9 cellular contexts compared by ENCODE assay signal in the genomic region with DNA sequence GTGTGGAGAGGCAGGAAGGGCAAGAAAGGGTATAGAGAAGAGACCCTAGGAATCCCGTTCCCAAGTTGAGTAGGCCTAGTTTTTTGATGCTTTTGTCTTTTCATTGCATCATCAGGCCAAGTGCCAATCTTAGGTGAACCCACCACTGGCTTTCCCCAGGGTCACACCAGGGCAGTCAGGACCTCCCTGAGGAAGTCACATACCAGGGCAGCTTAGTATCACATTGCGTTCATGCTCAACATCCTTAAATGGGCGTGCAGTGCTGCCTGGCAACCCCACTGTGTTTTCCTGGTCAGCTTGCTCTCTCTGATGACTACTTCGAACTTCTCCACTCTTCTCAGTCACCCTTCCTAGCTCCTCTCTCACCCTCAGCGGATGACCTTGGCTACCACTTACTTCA. TPM values are rescaled to one million over a fixed set of nuclear protein-coding genes. Genes with fewer than 3 reads are reported as not detected.
DNase-seq lines count a peak whose midpoint lies in the region; ATAC-seq and TF ChIP-seq lines count a peak whose summit lies in the region.
"Had no signal": no experiment of that assay in that cellular context is flagged by ENCODE, and none has a peak within 500 bp of the region (broad histone marks: within the 10 kb centered on the region; RNA-seq: fewer than 3 reads in every experiment).

No MANE protein-coding gene starts in this region.

- no peak overlapping the region for H3K4ac ChIP-seq in mesenchymal stem cell (ENCODE audit: low read depth in 1 of 2, low read length in 2 of 2)

- CTCF ChIA-PET in BJ (lab: Yijun Ruan, JAX) = interaction anchor here (0.6 to 19.9 kb wide), 12 partner anchors 8 to 325 kb away, joined by 3 to 578 read pairs (median 7); a partner anchor contains a TSS

- no peak for TF ChIP-seq RAD21 in Ishikawa (IDR thresholded peaks at IDR 0.05; ENCODE audit: low read depth)

- H2BK15ac ChIP-seq in mesenchymal stem cell (ENCODE audit: low read depth, poor library complexity, severe bottlenecking) = no peak overlapping the region

- TF ChIP-seq EP300 in Ishikawa (IDR thresholded peaks at IDR 0.05; ENCODE audit: borderline replicate concordance) = peak; percentile 45; the same call in 1 of the 2 replicates

- H3K27me3 ChIP-seq in BJ (ENCODE audit: control insufficient read depth, insufficient read depth, low read length) = no peaks in the 10 kb centered on the region
- H3K27me3 ChIP-seq in mesenchymal stem cell (ENCODE audit: control insufficient read depth in 1 of 2, insufficient read depth in 1 of 2, low read length in 2 of 2) = no peaks in the 10 kb centered on the region

- H4K8ac ChIP-seq in mesenchymal stem cell (ENCODE audit: low read length) = no peak overlapping the region

- no peak for TF ChIP-seq CTCF in BJ (IDR thresholded peaks at IDR 0.05; ENCODE audit: insufficient read depth, low read depth, low read length)
- no peak for TF ChIP-seq CTCF in choroid plexus epithelial cell (conservative IDR thresholded peaks at IDR 0.05; ENCODE audit: low read depth, low read length)

- 41% methylated on average over 5 of the region's 5 CpGs for WGBS in mesenchymal stem cell

- POLR2A ChIA-PET in BJ (lab: Charles Lee) = no interaction called here

- no peak overlapping the region for H3K14ac ChIP-seq in mesenchymal stem cell (ENCODE audit: low read length in 2 of 2)

- H2AK5ac ChIP-seq in mesenchymal stem cell (ENCODE audit: low read length, severe bottlenecking) = no peak overlapping the region

- no peak overlapping the region for H3K23ac ChIP-seq in mesenchymal stem cell (ENCODE audit: low read length in 2 of 2)

- H3K9me3 ChIP-seq in mesenchymal stem cell (ENCODE audit: control insufficient read depth, low read length) = no peaks in the 10 kb centered on the region

- H3K4me3 ChIP-seq in BJ (ENCODE audit: low read depth, low read length) (no peak overlapping the region), choroid plexus epithelial cell (ENCODE audit: low read depth, low read length) (no peak overlapping the region), mesenchymal stem cell (ENCODE audit: insufficient read depth in 1 of 2, low read depth in 1 of 2, low read length in 2 of 2) (no peak overlapping the region)

- H2BK5ac ChIP-seq in mesenchymal stem cell (ENCODE audit: low read depth, low read length, poor library complexity, severe bottlenecking) = no peak overlapping the region

- H3K9ac ChIP-seq in mesenchymal stem cell (ENCODE audit: low read length) = peak overlapping the region; percentile 57

- H3K36me3 ChIP-seq in BJ (ENCODE audit: control insufficient read depth, insufficient read depth, low read length) = no peaks in the 10 kb centered on the region
- H3K36me3 ChIP-seq in mesenchymal stem cell (ENCODE audit: control insufficient read depth in 1 of 2, insufficient read depth in 2 of 2, low read depth in 1 of 2, low read length in 2 of 2) = peaks cover 0 to 2% of the 10 kb centered on the region in 2 experiments

- ATAC-seq in GM21390 (IDR thresholded peaks at IDR 0.05; ENCODE audit: unreplicated experiment) (no peak), GM19455 (IDR thresholded peaks at IDR 0.05; ENCODE audit: unreplicated experiment) (no peak)
- ATAC-seq: left colon had no signal

- H3K4me1 ChIP-seq in mesenchymal stem cell (ENCODE audit: control insufficient read depth, insufficient read depth, low read depth, low read length) = peaks cover 16% of the 10 kb centered on the region

- no peak overlapping the region for H4K91ac ChIP-seq in mesenchymal stem cell (ENCODE audit: low read length)

- H2BK12ac ChIP-seq in mesenchymal stem cell (ENCODE audit: low read length in 2 of 2) = no peak overlapping the region

- no peak overlapping the region for H2BK120ac ChIP-seq in mesenchymal stem cell (ENCODE audit: low read depth, low read length)

- H3K79me1 ChIP-seq in mesenchymal stem cell (replicated peaks; ENCODE audit: low read length, poor library complexity, severe bottlenecking) = no peaks in the 10 kb centered on the region

- no peak overlapping the region for H3K4me2 ChIP-seq in mesenchymal stem cell (ENCODE audit: low read length, poor library complexity, severe bottlenecking)

- no peak overlapping the region for H3K18ac ChIP-seq in mesenchymal stem cell (ENCODE audit: low read depth in 1 of 2, low read length in 2 of 2)

- DNase-seq in BJ (ENCODE audit: low read depth) = peak; percentile 80
- DNase-seq in choroid plexus epithelial cell (ENCODE audit: low read depth) = peak; percentile 89
- peak; percentile 89 for DNase-seq in mesenchymal stem cell
- no peak for DNase-seq in NCI-H345 treated with DMSO at 0.1 percent for 48 hours (lab: John Stamatoyannopoulos, UW; ENCODE audit: unreplicated experiment)
- no peak for DNase-seq in activated CD4-positive, alpha-beta T cell treated with anti-CD3 and anti-CD28 coated beads for 48 hours
- DNase-seq: left colon had no signal

- H3K27ac ChIP-seq in mesenchymal stem cell (ENCODE audit: low read length, poor library complexity, severe bottlenecking) = no peak overlapping the region

- no peak overlapping the region for H2AFZ ChIP-seq in mesenchymal stem cell (ENCODE audit: low read depth, low read length)

TF ChIP-seq in Ishikawa, 13 proteins besides CTCF, POLR2A, EP300 and RAD21:
- TF ChIP-seq, protein P1, sequence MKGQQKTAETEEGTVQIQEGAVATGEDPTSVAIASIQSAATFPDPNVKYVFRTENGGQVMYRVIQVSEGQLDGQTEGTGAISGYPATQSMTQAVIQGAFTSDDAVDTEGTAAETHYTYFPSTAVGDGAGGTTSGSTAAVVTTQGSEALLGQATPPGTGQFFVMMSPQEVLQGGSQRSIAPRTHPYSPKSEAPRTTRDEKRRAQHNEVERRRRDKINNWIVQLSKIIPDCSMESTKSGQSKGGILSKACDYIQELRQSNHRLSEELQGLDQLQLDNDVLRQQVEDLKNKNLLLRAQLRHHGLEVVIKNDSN (IDR thresholded peaks at IDR 0.05) = no peak
- TF ChIP-seq CREB1 (IDR thresholded peaks at IDR 0.05; ENCODE audit: low read depth) (no peak), CEBPB (IDR thresholded peaks at IDR 0.05) (0 out of 2 replicates have a peak, but pooled peaks have one; percentile 37), TEAD4 (IDR thresholded peaks at IDR 0.05) (peak; percentile 78)
- TF ChIP-seq, protein P2, sequence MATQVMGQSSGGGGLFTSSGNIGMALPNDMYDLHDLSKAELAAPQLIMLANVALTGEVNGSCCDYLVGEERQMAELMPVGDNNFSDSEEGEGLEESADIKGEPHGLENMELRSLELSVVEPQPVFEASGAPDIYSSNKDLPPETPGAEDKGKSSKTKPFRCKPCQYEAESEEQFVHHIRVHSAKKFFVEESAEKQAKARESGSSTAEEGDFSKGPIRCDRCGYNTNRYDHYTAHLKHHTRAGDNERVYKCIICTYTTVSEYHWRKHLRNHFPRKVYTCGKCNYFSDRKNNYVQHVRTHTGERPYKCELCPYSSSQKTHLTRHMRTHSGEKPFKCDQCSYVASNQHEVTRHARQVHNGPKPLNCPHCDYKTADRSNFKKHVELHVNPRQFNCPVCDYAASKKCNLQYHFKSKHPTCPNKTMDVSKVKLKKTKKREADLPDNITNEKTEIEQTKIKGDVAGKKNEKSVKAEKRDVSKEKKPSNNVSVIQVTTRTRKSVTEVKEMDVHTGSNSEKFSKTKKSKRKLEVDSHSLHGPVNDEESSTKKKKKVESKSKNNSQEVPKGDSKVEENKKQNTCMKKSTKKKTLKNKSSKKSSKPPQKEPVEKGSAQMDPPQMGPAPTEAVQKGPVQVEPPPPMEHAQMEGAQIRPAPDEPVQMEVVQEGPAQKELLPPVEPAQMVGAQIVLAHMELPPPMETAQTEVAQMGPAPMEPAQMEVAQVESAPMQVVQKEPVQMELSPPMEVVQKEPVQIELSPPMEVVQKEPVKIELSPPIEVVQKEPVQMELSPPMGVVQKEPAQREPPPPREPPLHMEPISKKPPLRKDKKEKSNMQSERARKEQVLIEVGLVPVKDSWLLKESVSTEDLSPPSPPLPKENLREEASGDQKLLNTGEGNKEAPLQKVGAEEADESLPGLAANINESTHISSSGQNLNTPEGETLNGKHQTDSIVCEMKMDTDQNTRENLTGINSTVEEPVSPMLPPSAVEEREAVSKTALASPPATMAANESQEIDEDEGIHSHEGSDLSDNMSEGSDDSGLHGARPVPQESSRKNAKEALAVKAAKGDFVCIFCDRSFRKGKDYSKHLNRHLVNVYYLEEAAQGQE (IDR thresholded peaks at IDR 0.05; ENCODE audit: low read depth) = no peak

RNA-seq across cellular contexts. Expression of a gene that starts 9.0 kb away (rescaled TPM):
- polyA plus RNA-seq in BJ (2011; rRNA removed) = 4.9 and 7.0 TPM in 2 replicates
- polyA minus RNA-seq in BJ (2011; rRNA and poly(A)+ RNA removed) = 6.5 TPM in 2 replicates
- 6.4 TPM for polyA plus RNA-seq in mesenchymal stem cell (2013, experiment 1 of 2)
- 6.0 TPM for polyA plus RNA-seq in mesenchymal stem cell (2013, experiment 2 of 2)

RNA-seq across cellular contexts. Expression of a gene that starts 18.7 kb away (rescaled TPM):
- 48.9 and 56.0 TPM in 2 replicates for polyA plus RNA-seq in BJ (2011; rRNA removed)
- 38.7 and 48.3 TPM in 2 replicates for polyA minus RNA-seq in BJ (2011; rRNA and poly(A)+ RNA removed)
- 38.9 TPM for polyA plus RNA-seq in mesenchymal stem cell (2013, experiment 1 of 2)
- polyA plus RNA-seq in mesenchymal stem cell (2013, experiment 2 of 2) = 37.6 TPM

RNA-seq across cellular contexts. Expression of a gene that starts 37.4 kb away (rescaled TPM):
- 0.31 and 0.47 TPM in 2 replicates for polyA plus RNA-seq in BJ (2011; rRNA removed)
- polyA minus RNA-seq in BJ (2011; rRNA and poly(A)+ RNA removed) = 0.33 TPM in 1 of 2 replicates, not detected in the other
- not detected for polyA plus RNA-seq in mesenchymal stem cell (2013, experiment 1 of 2)
- not detected for polyA plus RNA-seq in mesenchymal stem cell (2013, experiment 2 of 2)

RNA-seq across cellular contexts. Expression of a gene that starts 41.1 kb away (rescaled TPM):
- polyA plus RNA-seq in BJ (2011; rRNA removed) = 42.8 and 55.3 TPM in 2 replicates
- polyA minus RNA-seq in BJ (2011; rRNA and poly(A)+ RNA removed) = 66.8 and 88.8 TPM in 2 replicates
- 12.0 TPM for polyA plus RNA-seq in mesenchymal stem cell (2013, experiment 1 of 2)
- 13.2 TPM for polyA plus RNA-seq in mesenchymal stem cell (2013, experiment 2 of 2)

RNA-seq across cellular contexts. Expression of a gene that starts 45.6 kb away (rescaled TPM):
- polyA plus RNA-seq in BJ (2011; rRNA removed) = 85.7 and 104 TPM in 2 replicates
- polyA minus RNA-seq in BJ (2011; rRNA and poly(A)+ RNA removed) = 15.2 and 39.8 TPM in 2 replicates
- polyA plus RNA-seq in mesenchymal stem cell (2013, experiment 1 of 2) = 143 TPM
- 147 TPM for polyA plus RNA-seq in mesenchymal stem cell (2013, experiment 2 of 2)

Comparison
In these comparisons a context has a peak if more than half of its experiments do, and no peak if none do; other contexts are left out.
1. DNase-seq: peak in BJ (single experiment), choroid plexus epithelial cell (single experiment) and mesenchymal stem cell (single experiment); none in NCI-H345 treated with DMSO at 0.1 percent for 48 hours (single experiment) and activated CD4-positive, alpha-beta T cell treated with anti-CD3 and anti-CD28 coated beads for 48 hours (single experiment).